In genomic region chr16:21952793-21953540, GRCh38 we compare ENCODE assay signal across 1 cellular context.
TF ChIP-seq lines count a peak whose summit lies in the region.

Gene UQCRC2 (plus strand): TSS chr16:21953361. CDS start chr16:21953424, 63 bp downstream.

TF ChIP-seq in HEK293, 187 proteins besides CTCF, POLR2A, EP300 and RAD21 (continued from another document and continues in another):
- TF ChIP-seq PBX3 (CRISPR knock-in tag; IDR thresholded peaks at IDR 0.05) = no peak
- TF ChIP-seq SP7 (tag by site-specific recombination; IDR thresholded peaks at IDR 0.05) = peak; percentile 83
- no peak for TF ChIP-seq HOXA7 (CRISPR knock-in tag; IDR thresholded peaks at IDR 0.05; ENCODE audit: borderline replicate concordance)
- peak; percentile 90 for TF ChIP-seq ZNF629 (tag by site-specific recombination; IDR thresholded peaks at IDR 0.05)
- TF ChIP-seq BCL6B (tag by site-specific recombination; IDR thresholded peaks at IDR 0.05) = no peak
- 0 out of 2 replicates have a peak, but pooled peaks have one; percentile 11 for TF ChIP-seq MZF1 (tag by site-specific recombination; IDR thresholded peaks at IDR 0.05; ENCODE audit: borderline replicate concordance)
- TF ChIP-seq PRDM4 (tag by site-specific recombination; IDR thresholded peaks at IDR 0.05) = 0 out of 2 replicates have a peak, but pooled peaks have one; percentile 31
- TF ChIP-seq ZNF292 (tag by site-specific recombination; IDR thresholded peaks at IDR 0.05; ENCODE audit: borderline replicate concordance, low read depth) = no peak
- TF ChIP-seq ZFP41 (tag by site-specific recombination; IDR thresholded peaks at IDR 0.05; ENCODE audit: borderline replicate concordance) = no peak
- TF ChIP-seq ZNF664 (tag by site-specific recombination; IDR thresholded peaks at IDR 0.05) = no peak; the same call in 1 of the 2 replicates
- no peak for TF ChIP-seq ZNF280D (tag by site-specific recombination; IDR thresholded peaks at IDR 0.05)
- TF ChIP-seq ZNF76 (tag by site-specific recombination; IDR thresholded peaks at IDR 0.05; ENCODE audit: borderline replicate concordance, low read depth) = peak; percentile 98
- TF ChIP-seq ZNF529 (tag by site-specific recombination; IDR thresholded peaks at IDR 0.05; ENCODE audit: insufficient replicate concordance) = no peak
- no peak for TF ChIP-seq GLI4 (tag by site-specific recombination; IDR thresholded peaks at IDR 0.05)
- TF ChIP-seq ZNF585B (tag by site-specific recombination; IDR thresholded peaks at IDR 0.05) = no peak
- peak; percentile 100 for TF ChIP-seq PRDM10 (tag by site-specific recombination; IDR thresholded peaks at IDR 0.05)
- no peak for TF ChIP-seq ZBTB10 (tag by site-specific recombination; IDR thresholded peaks at IDR 0.05)
- TF ChIP-seq ZNF521 (tag by site-specific recombination; IDR thresholded peaks at IDR 0.05) = no peak
- no peak for TF ChIP-seq ZNF350 (tag by site-specific recombination; IDR thresholded peaks at IDR 0.05)
- TF ChIP-seq YY1 (tag by site-specific recombination; IDR thresholded peaks at IDR 0.05) = peak; percentile 82
- no peak for TF ChIP-seq ZNF571 (tag by site-specific recombination; IDR thresholded peaks at IDR 0.05)
- 0 out of 2 replicates have a peak, but pooled peaks have one; percentile 37 for TF ChIP-seq ZNF18 (tag by site-specific recombination; IDR thresholded peaks at IDR 0.05)
- TF ChIP-seq ZBTB7A (tag by site-specific recombination; IDR thresholded peaks at IDR 0.05; ENCODE audit: low read depth) = peak; percentile 24; the same call in 1 of the 2 replicates
- TF ChIP-seq ATF2 (tag by site-specific recombination; IDR thresholded peaks at IDR 0.05; ENCODE audit: low read depth) = peak; percentile 11; the same call in 1 of the 2 replicates
- TF ChIP-seq ZNF174 (tag by site-specific recombination; IDR thresholded peaks at IDR 0.05) = no peak
- TF ChIP-seq INSM2 (tag by site-specific recombination; IDR thresholded peaks at IDR 0.05) = peak; percentile 52; the same call in 1 of the 2 replicates
- peak; percentile 31; the same call in 1 of the 2 replicates for TF ChIP-seq IKZF3 (tag by site-specific recombination; IDR thresholded peaks at IDR 0.05)
- TF ChIP-seq ZNF26 (tag by site-specific recombination; IDR thresholded peaks at IDR 0.05) = no peak
- TF ChIP-seq SCRT1 (tag by site-specific recombination; IDR thresholded peaks at IDR 0.05; ENCODE audit: borderline replicate concordance) = no peak
- TF ChIP-seq ZNF391 (tag by site-specific recombination; IDR thresholded peaks at IDR 0.05; ENCODE audit: borderline replicate concordance, low read depth) = peak; percentile 12; the same call in 1 of the 2 replicates
- TF ChIP-seq ZNF24 (tag by site-specific recombination; IDR thresholded peaks at IDR 0.05) = 0 out of 2 replicates have a peak, but pooled peaks have one; percentile 38
- TF ChIP-seq ZNF785 (tag by site-specific recombination; IDR thresholded peaks at IDR 0.05) = no peak
- TF ChIP-seq HOXD13 (CRISPR knock-in tag; IDR thresholded peaks at IDR 0.05; ENCODE audit: borderline replicate concordance) = peak; percentile 79; the same call in 1 of the 2 replicates
